Comparison of ENCODE assay signal across 8 cellular contexts in the genomic region with DNA sequence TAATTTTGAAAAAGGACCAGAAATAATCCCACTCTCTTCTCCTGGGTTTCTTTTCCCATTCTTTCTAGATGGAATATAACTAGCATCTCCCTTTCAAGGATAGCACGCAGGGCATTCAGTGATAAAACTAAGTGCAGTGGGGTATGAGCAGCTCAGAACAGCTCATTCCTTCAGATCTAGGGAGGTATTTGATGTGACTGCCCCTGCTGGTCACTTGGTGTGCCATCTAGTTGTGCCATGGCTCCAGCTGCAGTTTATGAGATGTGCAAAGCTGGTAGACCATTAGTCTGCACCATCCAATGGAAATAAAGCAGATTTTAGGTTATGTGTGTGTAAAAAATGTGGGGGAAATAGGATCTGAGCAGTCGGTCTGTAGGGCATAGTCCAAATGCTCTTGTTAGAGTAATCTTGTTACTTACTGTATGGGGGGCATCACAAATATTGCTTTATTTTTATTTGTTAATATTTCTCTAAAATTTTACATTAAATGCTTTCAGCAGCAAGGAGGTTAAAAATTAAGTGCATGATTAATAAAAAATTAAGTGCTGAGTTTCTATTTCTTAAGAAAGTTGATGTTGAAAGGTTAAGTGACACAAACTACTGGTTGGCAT. TPM values are rescaled to one million over a fixed set of nuclear protein-coding genes. Genes with fewer than 3 reads are reported as not detected.
DNase-seq lines count a peak whose midpoint lies in the region; ATAC-seq and TF ChIP-seq lines count a peak whose summit lies in the region.

No MANE protein-coding gene starts in this region.

- H3K4me3 ChIP-seq in BJ (ENCODE audit: low read depth, low read length) (no peak overlapping the region), HCT116 (replicated peaks in 1 of 2; ENCODE audit: low read depth in 1 of 2, low read length in 2 of 2) (no peak overlapping the region), transverse colon (no peak overlapping the region)

- H3K9ac ChIP-seq in HCT116 (ENCODE audit: low read length): no peak overlapping the region

- in situ Hi-C loops in transverse colon (cut with MboI; ENCODE audit: low pct_ligation_motif_present in 1 of 4, low pct_unique_long_range_greater_than_20kb in 1 of 4, low sequenced_read_pairs in 3 of 4): no loop called here

- POLR2A ChIA-PET in BJ (lab: Charles Lee): no interaction called here
- POLR2A ChIA-PET in HCT116 (lab: Charles Lee): no interaction called here

- H3K36me3 ChIP-seq in BJ (ENCODE audit: control insufficient read depth, insufficient read depth, low read length) (no peaks in the 10 kb centered on the region), HCT116 (ENCODE audit: control insufficient read depth in 1 of 2, insufficient read depth in 2 of 2, low read length in 2 of 2) (no peaks in the 10 kb centered on the region), transverse colon (no peaks in the 10 kb centered on the region)

- no peak overlapping the region for H2AFZ ChIP-seq in HCT116 (ENCODE audit: low read depth, low read length, poor library complexity, severe bottlenecking)

- RAD21 ChIA-PET in HCT116 (lab: Charles Lee; ENCODE audit: low non-redundant PET in 1 of 2, low total read pairs in 2 of 2, uncharacterized antibody in 2 of 2, unreplicated experiment in 2 of 2): no interaction called here

- H3K4me2 ChIP-seq in HCT116 (ENCODE audit: low read length): no peak overlapping the region

- no peak for TF ChIP-seq POLR2A in HCT116 (IDR thresholded peaks at IDR 0.05; ENCODE audit: borderline replicate concordance, extremely low read depth, insufficient read depth, insufficient read length)
- TF ChIP-seq POLR2A in transverse colon (IDR thresholded peaks at IDR 0.05): no peak

- CTCF ChIA-PET in BJ (lab: Yijun Ruan, JAX) (interaction anchor here (0.6 kb wide), 1 partner anchor 23 kb away, joined by 3 read pairs; no protein-coding TSS in a partner anchor), HCT116 (lab: Charles Lee) (interaction anchor here (0.5 to 1.9 kb wide), 18 partner anchors 10 to 420 kb away, joined by 3 to 16 read pairs (median 4); no protein-coding TSS in a partner anchor)

- H3K4me1 ChIP-seq in HCT116 (ENCODE audit: control insufficient read depth in 1 of 2, insufficient read depth in 2 of 2, low read length in 2 of 2) (no peaks in the 10 kb centered on the region), transverse colon (no peaks in the 10 kb centered on the region)

- no peak overlapping the region for H3K27ac ChIP-seq in HCT116 (ENCODE audit: low read depth, low read length)
- H3K27ac ChIP-seq in transverse colon: no peak overlapping the region

- peak; percentile 46; the same call in 1 of the 2 replicates for TF ChIP-seq RAD21 in HCT116 (IDR thresholded peaks at IDR 0.05; ENCODE audit: low read depth)

- TF ChIP-seq CTCF in BJ (IDR thresholded peaks at IDR 0.05; ENCODE audit: insufficient read depth, low read depth, low read length): peak; percentile 42
- TF ChIP-seq CTCF in HCT116 (IDR thresholded peaks at IDR 0.05 in 2 of 3, conservative IDR thresholded peaks at IDR 0.05 in 1 of 3; ENCODE audit: borderline replicate concordance in 1 of 3, insufficient read depth in 1 of 3, low read depth in 2 of 3, low read length in 2 of 3): peak; percentile 12 to 83 (median 77); a peak in 5 of 6 replicates
- TF ChIP-seq CTCF in transverse colon (IDR thresholded peaks at IDR 0.05): peak; percentile 39 to 59 (median 56)

- intact Hi-C loops in HCT116 (cut with micrococcal nuclease) (loop anchor here (10.0 kb wide), 2 partner anchors 186 to 464 kb away; no protein-coding TSS in a partner anchor), left cardiac atrium (cut with DNase I) (no loop called here), transverse colon (cut with DNase I; ENCODE audit: low total_unique reads) (no loop called here)

- H3K9me3 ChIP-seq in HCT116 (ENCODE audit: control insufficient read depth in 1 of 2, insufficient read depth in 1 of 2, low read depth in 1 of 2, low read length in 2 of 2) (no peaks in the 10 kb centered on the region), transverse colon (no peaks in the 10 kb centered on the region)

- H3K27me3 ChIP-seq in BJ (ENCODE audit: control insufficient read depth, insufficient read depth, low read length): peaks cover 14% of the 10 kb centered on the region
- no peaks in the 10 kb centered on the region for H3K27me3 ChIP-seq in HCT116 (ENCODE audit: insufficient read depth, low read length)
- H3K27me3 ChIP-seq in transverse colon: no peaks in the 10 kb centered on the region

- no peaks in the 10 kb centered on the region for H3K9me2 ChIP-seq in HCT116 (ENCODE audit: insufficient read depth)

- H3K79me2 ChIP-seq in HCT116 (ENCODE audit: insufficient read depth, low read length): no peaks in the 10 kb centered on the region

- no peak for DNase-seq in BJ (ENCODE audit: low read depth)
- peak; percentile 39 for DNase-seq in HCT116 (ENCODE audit: low read depth, low spot score)
- DNase-seq in SW480 (ENCODE audit: low spot score): peak; percentile 63
- DNase-seq in left cardiac atrium: peak; percentile 40
- DNase-seq in transverse colon: peak; percentile 50
- DNase-seq in activated CD4-positive, alpha-beta T cell treated with anti-CD3 and anti-CD28 coated beads for 4 hours: no peak
- no peak for DNase-seq in T-helper 1 cell

- no TSS peak for BruUV-seq in HCT116 (replicated peaks; lab: Mats Ljungman, UMichigan)

- 46 to 69% methylated on average over 2 of the region's 2 CpGs for WGBS in transverse colon (ENCODE audit: low coverage in 1 of 2), 2 donors

- peak; percentile 100 for ATAC-seq in HCT116
- peak; percentile 81 to 86 for ATAC-seq in left cardiac atrium
- ATAC-seq in HG02840 (IDR thresholded peaks at IDR 0.05; ENCODE audit: low FRiP score, unreplicated experiment): no peak

- TF ChIP-seq EP300 in transverse colon (IDR thresholded peaks at IDR 0.05; ENCODE audit: low read depth): no peak

- no peaks in the 10 kb centered on the region for H4K20me1 ChIP-seq in HCT116 (ENCODE audit: insufficient read depth)

TF ChIP-seq in HCT116, 20 proteins besides CTCF, POLR2A, EP300 and RAD21:
- no peak for TF ChIP-seq CEBPB (IDR thresholded peaks at IDR 0.05; ENCODE audit: low read depth)
- peak; percentile 58; the same call in 1 of the 2 replicates for TF ChIP-seq CBX3 (IDR thresholded peaks at IDR 0.05; ENCODE audit: low read depth)

RNA-seq across cellular contexts. Expression of a gene that starts 38.9 kb away (rescaled TPM):
- 0.06 TPM in 1 of 2 replicates, not detected in the other for polyA plus RNA-seq in BJ (2011; rRNA removed)
- not detected in 2 replicates for polyA minus RNA-seq in BJ (2011; rRNA and poly(A)+ RNA removed)
- total RNA-seq in HCT116 (2021; ENCODE audit: unreplicated experiment): not detected
- not detected in 2 replicates for polyA plus RNA-seq in HCT116 (2012)
- total RNA-seq in left cardiac atrium: not detected
- total RNA-seq in transverse colon: not detected

Comparison
In these comparisons a context has a peak if more than half of its experiments do, and no peak if none do; other contexts are left out.
1. DNase-seq: peak in HCT116 (single experiment), SW480 (single experiment), left cardiac atrium (single experiment) and transverse colon (single experiment); none in BJ (single experiment), activated CD4-positive, alpha-beta T cell treated with anti-CD3 and anti-CD28 coated beads for 4 hours (0 of 2) and T-helper 1 cell (0 of 5).
2. Peak in every context shown above with its lines, with median percentiles within 50 percentile points of each other: CTCF ChIP-seq.